In the genomic region with DNA sequence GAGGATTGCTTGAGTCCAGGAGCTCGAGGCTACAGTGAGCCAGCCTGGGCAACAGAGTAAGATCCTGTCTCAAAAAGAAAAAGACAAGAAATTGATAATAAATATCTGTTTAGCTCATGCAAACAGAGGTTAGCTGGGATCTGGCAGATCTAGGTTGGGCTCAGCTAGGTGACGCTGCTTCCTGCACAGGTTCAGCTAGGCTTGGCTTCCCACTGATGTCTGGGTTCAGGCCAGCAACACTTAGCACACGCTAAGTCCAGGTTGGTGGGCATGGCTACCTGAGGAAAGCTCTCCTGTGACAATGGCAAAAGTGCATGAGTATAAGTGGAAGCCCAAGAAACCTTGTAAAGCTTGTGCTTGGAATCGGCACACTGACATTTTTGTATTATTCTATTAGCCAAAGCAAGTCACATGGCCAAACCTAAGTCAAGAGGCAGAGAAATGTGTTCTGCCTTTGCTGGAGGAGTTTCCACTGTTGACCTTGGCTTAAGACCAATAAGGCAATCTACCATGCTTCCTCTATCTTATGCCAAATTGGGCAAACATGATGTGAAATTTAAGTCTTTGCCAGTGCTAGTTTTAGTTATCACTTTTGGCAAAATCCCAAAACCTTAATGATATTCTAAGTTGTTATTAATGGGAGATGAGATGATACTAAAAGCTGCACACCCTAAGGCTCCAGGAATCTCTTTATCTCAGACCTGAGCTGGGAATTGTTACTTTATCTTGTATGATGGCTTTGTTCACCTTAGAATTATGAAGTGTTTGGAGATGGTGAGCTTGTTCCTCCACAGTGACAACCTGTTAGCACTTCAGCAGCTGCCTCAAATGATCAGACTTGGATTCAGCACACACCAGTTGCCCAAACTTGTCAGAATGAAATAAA, we compare ENCODE assay signal across 10 cellular contexts. TPM values are rescaled to one million over a fixed set of nuclear protein-coding genes. Genes with fewer than 3 reads are reported as not detected.
DNase-seq lines count a peak whose midpoint lies in the region; ATAC-seq and TF ChIP-seq lines count a peak whose summit lies in the region.
"Had no signal": no experiment of that assay in that cellular context is flagged by ENCODE, and none has a peak within 500 bp of the region (broad histone marks: within the 10 kb centered on the region; RNA-seq: fewer than 3 reads in every experiment).

No MANE protein-coding gene starts in this region.

- intact Hi-C loops in left ventricle myocardium superior (cut with micrococcal nuclease): no loop called here
- intact Hi-C loops in uterus (cut with DNase I; ENCODE audit: low total_unique reads): no loop called here

- no peak overlapping the region for H3K9ac ChIP-seq in SK-N-MC (ENCODE audit: insufficient read length)

- H3K27ac ChIP-seq in SK-N-MC: peak overlapping the region; percentile 65
- H3K27ac ChIP-seq in uterus: peak overlapping the region; percentile 38 to 51

- H3K9me3 ChIP-seq in SK-N-MC (ENCODE audit: low read depth, low read length): no peaks in the 10 kb centered on the region
- no peaks in the 10 kb centered on the region for H3K9me3 ChIP-seq in uterus

- DNase-seq in NCI-H1417 (lab: John Stamatoyannopoulos, UW): peak in 2 of 3 experiments; percentile 55 to 58
- DNase-seq in NCI-H1417 treated with DMSO at 0.1 percent for 48 hours (lab: John Stamatoyannopoulos, UW): no peak
- no peak for DNase-seq in SK-N-MC (ENCODE audit: low read depth, low spot score)
- no peak for DNase-seq in left ventricle myocardium superior
- DNase-seq in uterus: no peak
- DNase-seq in C1 segment of cervical spinal cord (lab: John Stamatoyannopoulos, UW): no peak
- DNase-seq in HuH-7 (ENCODE audit: low spot score): no peak
- DNase-seq: activated CD8-positive, alpha-beta T cell treated with anti-CD3 and anti-CD28 coated beads for 36 hours had no signal

- H3K36me3 ChIP-seq in SK-N-MC (ENCODE audit: insufficient read depth, low read length): peaks cover 4% of the 10 kb centered on the region; the same call in 1 of the 2 replicates
- no peaks in the 10 kb centered on the region for H3K36me3 ChIP-seq in uterus

- no peaks in the 10 kb centered on the region for H3K4me1 ChIP-seq in uterus

- ATAC-seq in left ventricle myocardium superior (peak; percentile 59), HG03039 (IDR thresholded peaks at IDR 0.05; ENCODE audit: unreplicated experiment) (no peak)
- ATAC-seq: activated CD8-positive, alpha-beta T cell treated with anti-CD3 and anti-CD28 coated beads for 36 hours had no signal

- no peaks in the 10 kb centered on the region for H3K27me3 ChIP-seq in uterus

- no peak for TF ChIP-seq CTCF in uterus (IDR thresholded peaks at IDR 0.05)

- no peak for TF ChIP-seq POLR2A in uterus (IDR thresholded peaks at IDR 0.05)

- H3K4me3 ChIP-seq in SK-N-MC (no peak overlapping the region), uterus (no peak overlapping the region)

RNA-seq across cellular contexts. Expression of a gene that starts 49.0 kb away (rescaled TPM):
- total RNA-seq in left ventricle myocardium superior (64.0 TPM), uterus (10 to 100 TPM; 29.7 to 77.5 (median 59.6) TPM)
- total RNA-seq: activated CD8-positive, alpha-beta T cell treated with anti-CD3 and anti-CD28 coated beads for 36 hours; OCI-LY7 had no signal

Comparison
In these comparisons a context has a peak if more than half of its experiments do, and no peak if none do; other contexts are left out.
1. DNase-seq: peak in NCI-H1417 (2 of 3); none in NCI-H1417 treated with DMSO at 0.1 percent for 48 hours (single experiment), SK-N-MC (single experiment), left ventricle myocardium superior (single experiment), uterus (0 of 2), C1 segment of cervical spinal cord (0 of 14) and HuH-7 (single experiment).